In the genomic region with DNA sequence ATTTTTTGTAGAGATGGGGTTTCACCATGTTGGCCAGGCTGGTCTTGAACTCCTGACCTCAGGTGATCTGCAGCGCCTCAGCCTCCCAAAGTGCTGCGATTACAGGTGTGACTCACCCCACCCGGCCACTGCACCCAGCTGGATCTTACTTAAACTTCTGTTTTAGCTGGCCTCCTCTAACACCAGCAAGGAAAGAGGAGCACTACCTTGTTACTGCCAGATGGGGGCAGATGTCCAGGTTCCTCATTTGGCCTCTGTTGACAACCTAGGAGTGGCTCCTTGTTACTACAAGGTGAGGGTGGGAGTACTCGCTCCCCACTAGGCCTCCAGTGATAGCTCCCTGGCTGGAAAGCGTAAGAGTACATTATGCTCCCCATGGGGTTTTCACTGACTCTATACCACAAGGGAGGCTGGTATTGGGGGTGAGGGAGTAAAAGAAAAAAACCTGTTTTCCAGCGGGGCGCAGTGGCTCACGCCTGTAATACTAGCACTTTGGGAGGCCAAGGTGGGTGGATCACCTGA, we compare ENCODE assay signal across 8 cellular contexts. TPM values are rescaled to one million over a fixed set of nuclear protein-coding genes. Genes with fewer than 3 reads are reported as not detected.
DNase-seq lines count a peak whose midpoint lies in the region; ATAC-seq lines count a peak whose summit lies in the region.

No MANE protein-coding gene starts in this region.

- DNase-seq in DMS 273 (lab: John Stamatoyannopoulos, UW; ENCODE audit: unreplicated experiment) (peak; percentile 82), RKO (ENCODE audit: low spot score) (peak; percentile 87), left cardiac atrium (no peak), dedifferentiated amniotic fluid mesenchymal stem cell (ENCODE audit: extremely low spot score) (no peak)
- DNase-seq in activated naive CD4-positive, alpha-beta T cell treated with Interleukin-2 at 50 U/mL for 16 hours = peak; percentile 61
- peak; percentile 57 to 74 for DNase-seq in stimulated activated CD4-positive, alpha-beta T cell treated with anti-CD3 and anti-CD28 coated beads, Interleukin-15, amount 100 ng/mL, for 48 hours (ENCODE audit: low read depth in 2 of 2)

- peak; percentile 76 for ATAC-seq in GM19463 (IDR thresholded peaks at IDR 0.05; ENCODE audit: unreplicated experiment)
- peak; percentile 77 for ATAC-seq in HG03571 (IDR thresholded peaks at IDR 0.05; ENCODE audit: unreplicated experiment)
- ATAC-seq in left cardiac atrium = peak; percentile 72 to 85

- intact Hi-C loops in left cardiac atrium (cut with DNase I) = loop anchor here (5.0 kb wide), 1 partner anchor 223 kb away; no protein-coding TSS in a partner anchor

RNA-seq across cellular contexts. Expression of a gene that starts 13.1 kb away (rescaled TPM):
- total RNA-seq in left cardiac atrium = 10 to 100 TPM; 28.6 to 38.0 TPM

RNA-seq across cellular contexts. Expression of a gene that starts 27.2 kb away (rescaled TPM):
- 10 to 100 TPM; 48.6 to 60.5 TPM for total RNA-seq in left cardiac atrium

Comparison
In these comparisons a context has a peak if more than half of its experiments do, and no peak if none do; other contexts are left out.
1. DNase-seq: peak in DMS 273 (single experiment), RKO (single experiment), activated naive CD4-positive, alpha-beta T cell treated with Interleukin-2 at 50 U/mL for 16 hours (single experiment) and stimulated activated CD4-positive, alpha-beta T cell treated with anti-CD3 and anti-CD28 coated beads, Interleukin-15, amount 100 ng/mL, for 48 hours (2 of 2); none in left cardiac atrium (single experiment) and dedifferentiated amniotic fluid mesenchymal stem cell (single experiment).
2. Peak in every context shown above with its lines, with median percentiles within 50 percentile points of each other: ATAC-seq.